1 cellular context compared by ENCODE assay signal in genomic region chr6:8065519-8065911, GRCh38.
TF ChIP-seq lines count a peak whose summit lies in the region.

No MANE protein-coding gene starts in this region.

TF ChIP-seq in GM12878, 131 proteins besides CTCF, POLR2A, EP300 and RAD21 (continued from another document and continues in another):
- TF ChIP-seq ZBTB4 (CRISPR knock-in tag; IDR thresholded peaks at IDR 0.05) (no peak), NFYA (IDR thresholded peaks at IDR 0.05; ENCODE audit: borderline replicate concordance, low read depth, low read length) (no peak), BACH1 (IDR thresholded peaks at IDR 0.05; ENCODE audit: borderline replicate concordance) (no peak), HDAC2 (IDR thresholded peaks at IDR 0.05) (no peak), USF2 (IDR thresholded peaks at IDR 0.05; ENCODE audit: borderline replicate concordance, low read depth, low read length) (no peak), JUND (IDR thresholded peaks at IDR 0.05; ENCODE audit: low read depth, low read length) (peak; percentile 65), CHD1 (IDR thresholded peaks at IDR 0.05; ENCODE audit: low read depth, low read length) (no peak), ATF7 (IDR thresholded peaks at IDR 0.05; ENCODE audit: low read depth) (peak; percentile 67), YY1 (IDR thresholded peaks at IDR 0.05; ENCODE audit: low read depth, low read length) (peak; percentile 25; the same call in 1 of the 2 replicates), PBX3 (IDR thresholded peaks at IDR 0.05; ENCODE audit: insufficient replicate concordance, low read depth, low read length) (no peak), NR2C1 (IDR thresholded peaks at IDR 0.05) (no peak), CHD4 (IDR thresholded peaks at IDR 0.05) (no peak), ZBTB11 (CRISPR knock-in tag; IDR thresholded peaks at IDR 0.05) (no peak), ELK1 (IDR thresholded peaks at IDR 0.05; ENCODE audit: low read depth, low read length) (no peak), SIN3A (IDR thresholded peaks at IDR 0.05; ENCODE audit: low read depth, low read length) (no peak), RELA (IDR thresholded peaks at IDR 0.05; ENCODE audit: borderline replicate concordance, partially characterized antibody) (no peak), NR2F1 (conservative IDR thresholded peaks at IDR 0.05) (peak; percentile 44; the same call in 1 of the 2 replicates), ZNF24 (IDR thresholded peaks at IDR 0.05) (no peak), ATF2 (IDR thresholded peaks at IDR 0.05; ENCODE audit: low read length) (no peak), TBL1XR1 (IDR thresholded peaks at IDR 0.05; ENCODE audit: low read depth, low read length) (peak; percentile 50; the same call in 1 of the 2 replicates), STAT3 (IDR thresholded peaks at IDR 0.05; ENCODE audit: low read depth, low read length) (no peak), KLF5 (IDR thresholded peaks at IDR 0.05; ENCODE audit: partially characterized antibody) (no peak), USF1 (IDR thresholded peaks at IDR 0.05; ENCODE audit: borderline replicate concordance, extremely low read length, insufficient read depth, low read depth, low read length) (no peak), CEBPB (IDR thresholded peaks at IDR 0.05; ENCODE audit: borderline replicate concordance in 1 of 2, low read depth in 2 of 2, low read length in 2 of 2) (no peak), HSF1 (IDR thresholded peaks at IDR 0.05; ENCODE audit: low read depth, low read length) (no peak), IRF5 (IDR thresholded peaks at IDR 0.05; ENCODE audit: borderline replicate concordance) (no peak), ZBED1 (IDR thresholded peaks at IDR 0.05; ENCODE audit: borderline replicate concordance) (no peak), NRF1 (conservative IDR thresholded peaks at IDR 0.05; ENCODE audit: low read depth, low read length) (no peak), CBX5 (IDR thresholded peaks at IDR 0.05; ENCODE audit: low read depth) (no peak), EGR1 (IDR thresholded peaks at IDR 0.05; ENCODE audit: borderline replicate concordance in 1 of 2, low read depth in 2 of 2, low read length in 2 of 2) (peak in 1 of 2 experiments; percentile 85; a peak in 2 of 3 replicates), ZNF274 (IDR thresholded peaks at IDR 0.05; ENCODE audit: insufficient read depth, insufficient read length) (no peak), CUX1 (IDR thresholded peaks at IDR 0.05; ENCODE audit: insufficient replicate concordance, low read depth, low read length) (no peak), EZH2 (IDR thresholded peaks at IDR 0.05; ENCODE audit: borderline replicate concordance, control insufficient read depth, low read depth, low read length) (no peak), NFXL1 (IDR thresholded peaks at IDR 0.05; ENCODE audit: borderline replicate concordance) (no peak), SREBF1 (IDR thresholded peaks at IDR 0.05; ENCODE audit: low read length) (no peak), MEF2B (IDR thresholded peaks at IDR 0.05; ENCODE audit: partially characterized antibody, poor library complexity, severe bottlenecking) (no peak), YBX1 (IDR thresholded peaks at IDR 0.05) (no peak), POLR2AphosphoS2 (IDR thresholded peaks at IDR 0.05; ENCODE audit: low read depth, low read length) (no peak), SUZ12 (IDR thresholded peaks at IDR 0.05; ENCODE audit: unreplicated experiment) (no peak), BMI1 (IDR thresholded peaks at IDR 0.05; ENCODE audit: borderline replicate concordance) (no peak), RBBP5 (conservative IDR thresholded peaks at IDR 0.05) (no peak), CREB1 (IDR thresholded peaks at IDR 0.05; ENCODE audit: low read depth) (peak; percentile 44; the same call in 1 of the 2 replicates)
